In the genomic region with DNA sequence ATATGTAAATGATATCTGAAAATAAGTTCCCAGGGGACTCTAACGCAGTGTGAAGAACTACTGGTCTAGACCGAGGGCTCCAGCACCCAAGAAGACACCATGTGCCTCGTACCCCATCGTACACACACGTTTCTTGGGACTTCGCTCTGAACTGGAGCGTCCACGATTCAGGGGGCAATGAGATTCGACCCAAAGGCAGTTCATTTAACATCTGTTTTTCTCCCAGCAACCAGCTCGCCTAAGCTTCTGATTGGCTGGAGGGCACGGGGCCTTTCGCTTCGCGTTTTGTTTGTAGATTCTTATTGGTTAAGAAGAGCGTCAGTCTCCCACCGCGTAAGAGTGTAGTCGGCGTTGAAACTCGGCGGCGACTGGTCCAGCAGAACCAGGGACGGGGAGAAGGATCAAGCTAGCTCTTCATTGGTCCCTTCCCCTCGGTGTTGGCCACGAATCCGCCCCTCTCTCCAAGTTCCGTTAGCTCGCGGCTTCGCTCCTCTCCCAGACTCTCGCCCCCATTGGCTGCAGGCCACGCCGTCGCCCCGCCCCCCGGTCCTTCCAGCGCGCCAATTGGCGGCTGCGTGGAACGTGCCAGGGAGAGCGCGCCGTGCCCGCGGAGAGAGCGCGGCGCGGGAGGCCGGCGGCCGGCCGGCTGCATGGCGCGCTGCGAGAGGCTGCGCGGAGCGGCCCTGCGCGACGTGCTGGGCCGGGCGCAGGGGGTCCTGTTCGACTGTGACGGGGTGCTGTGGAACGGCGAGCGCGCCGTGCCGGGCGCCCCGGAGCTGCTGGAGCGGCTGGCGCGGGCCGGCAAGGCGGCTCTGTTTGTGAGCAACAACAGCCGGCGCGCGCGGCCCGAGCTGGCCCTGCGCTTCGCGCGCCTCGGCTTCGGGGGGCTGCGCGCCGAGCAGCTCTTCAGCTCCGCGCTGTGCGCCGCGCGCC, we compare ENCODE assay signal across 8 cellular contexts. TPM values are rescaled to one million over a fixed set of nuclear protein-coding genes. Genes with fewer than 3 reads are reported as not detected.
DNase-seq lines count a peak whose midpoint lies in the region; ATAC-seq, FAIRE-seq and TF ChIP-seq lines count a peak whose summit lies in the region.

A gene with protein sequence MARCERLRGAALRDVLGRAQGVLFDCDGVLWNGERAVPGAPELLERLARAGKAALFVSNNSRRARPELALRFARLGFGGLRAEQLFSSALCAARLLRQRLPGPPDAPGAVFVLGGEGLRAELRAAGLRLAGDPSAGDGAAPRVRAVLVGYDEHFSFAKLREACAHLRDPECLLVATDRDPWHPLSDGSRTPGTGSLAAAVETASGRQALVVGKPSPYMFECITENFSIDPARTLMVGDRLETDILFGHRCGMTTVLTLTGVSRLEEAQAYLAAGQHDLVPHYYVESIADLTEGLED (plus strand): TSS at position 591 of the 933 bp plus-strand sequence. CDS start 60 bp downstream, at position 651.

- H3K4me1 ChIP-seq in heart right ventricle (peaks cover 8 to 57% (median 44%) of the 10 kb centered on the region in 9 donors), upper lobe of right lung (peaks cover 32% of the 10 kb centered on the region)

- 0% methylated on average over 85 to 101 of the region's 101 CpGs for WGBS in heart right ventricle, 2 donors

- H3K4me3 ChIP-seq in heart right ventricle (peak within 1 kb of the TSS; percentile 53 to 71 (median 60)), upper lobe of right lung (peak within 1 kb of the TSS; percentile 59)

- peak within 1 kb of the TSS; percentile 15 to 91 (median 80) for H3K27ac ChIP-seq in heart right ventricle
- H3K27ac ChIP-seq in upper lobe of right lung: peak within 1 kb of the TSS; percentile 82

- FAIRE-seq in GM12892 (lab: Jason Lieb, UNC): peak; percentile 100

- ATAC-seq in HG02852 (IDR thresholded peaks at IDR 0.05; ENCODE audit: unreplicated experiment) (peak; percentile 85), heart right ventricle (peak; percentile 95 to 99 (median 97)), upper lobe of right lung (peak; percentile 97)

- H3K36me3 ChIP-seq in heart right ventricle (peaks cover 0 to 16% (median 0%) of the 10 kb centered on the region in 9 donors), upper lobe of right lung (peaks cover 7% of the 10 kb centered on the region)

- H3K9me3 ChIP-seq in heart right ventricle: no peaks in the 10 kb centered on the region
- H3K9me3 ChIP-seq in upper lobe of right lung: no peaks in the 10 kb centered on the region

- intact Hi-C loops in heart right ventricle (cut with DNase I) (loop anchor here in 4 of 10 donors (1.0 to 2.0 kb wide), 3 partner anchors 16 to 18 kb away; a partner anchor contains a TSS), posterior cingulate gyrus (cut with DNase I) (no loop called here), upper lobe of right lung (cut with DNase I) (no loop called here)

- peak; percentile 98 for DNase-seq in GM12892 (ENCODE audit: insufficient read length)
- peak; percentile 98 for DNase-seq in NCI-H146 (lab: John Stamatoyannopoulos, UW)
- peak; percentile 94 to 99 (median 97) for DNase-seq in T-helper 1 cell
- peak; percentile 100 for DNase-seq in amniotic epithelial cell (ENCODE audit: low read depth)
- peak; percentile 100 for DNase-seq in heart right ventricle
- DNase-seq in posterior cingulate gyrus: peak; percentile 97 to 100 (median 98)
- DNase-seq in upper lobe of right lung: peak; percentile 99

- TF ChIP-seq CTCF in heart right ventricle (IDR thresholded peaks at IDR 0.05) (no peak), upper lobe of right lung (IDR thresholded peaks at IDR 0.05) (no peak)

- H3K27me3 ChIP-seq in heart right ventricle (no peaks in the 10 kb centered on the region), upper lobe of right lung (no peaks in the 10 kb centered on the region)

- peak; percentile 72 for TF ChIP-seq POLR2A in GM12892 (IDR thresholded peaks at IDR 0.05; ENCODE audit: low read depth, low read length)

RNA-seq across cellular contexts. Expression of the gene that starts here (rescaled TPM):
- 31.5 TPM for polyA plus RNA-seq in GM12892 (2012; ENCODE audit: missing spikeins)
- total RNA-seq in heart right ventricle: 10 to 100 TPM; 16.6 to 29.9 (median 21.2) TPM
- 10 to 100 TPM in 1 of 2 donors, 1 to 10 TPM in 1; 5.3 to 26.9 TPM for polyA plus RNA-seq in heart right ventricle
- total RNA-seq in upper lobe of right lung: 6.1 TPM

Comparison
In these comparisons a context has a peak if more than half of its experiments do, and no peak if none do; other contexts are left out.
1. Peak in every context shown above with its lines: DNase-seq, ATAC-seq, H3K4me3 ChIP-seq and H3K27ac ChIP-seq.